17 cellular contexts compared by ENCODE assay signal in the genomic region with DNA sequence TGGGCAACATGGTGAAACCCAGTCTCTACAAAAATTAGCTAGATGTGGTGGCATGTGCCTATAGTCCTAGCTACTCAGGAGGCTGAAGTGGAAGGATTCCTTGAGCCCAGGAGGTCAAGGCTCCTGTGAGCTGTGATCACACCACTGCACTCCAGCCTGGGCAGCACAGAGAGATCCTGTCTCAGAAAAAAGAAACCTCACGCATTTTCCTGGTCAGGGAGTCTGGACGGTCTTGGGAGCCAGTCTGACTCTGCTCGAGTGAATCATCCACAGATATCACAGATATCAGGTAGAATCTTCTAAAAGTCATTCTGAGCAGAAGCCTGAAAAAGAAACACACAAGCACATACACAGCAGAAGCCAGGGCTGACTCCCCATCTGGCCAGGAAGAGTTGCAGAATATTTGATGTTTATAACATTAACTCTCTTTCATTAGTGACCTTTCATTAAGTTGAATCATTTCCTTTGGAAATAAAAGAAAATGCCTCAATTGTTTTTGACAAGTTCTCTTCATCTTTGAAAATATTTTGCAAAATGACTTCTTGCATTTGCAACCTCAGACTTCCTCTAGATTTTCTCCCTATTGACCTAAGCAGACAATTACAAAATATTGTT. TPM values are rescaled to one million over a fixed set of nuclear protein-coding genes. Genes with fewer than 3 reads are reported as not detected.
DNase-seq lines count a peak whose midpoint lies in the region; ATAC-seq and TF ChIP-seq lines count a peak whose summit lies in the region.
"Had no signal": no experiment of that assay in that cellular context is flagged by ENCODE, and none has a peak within 500 bp of the region (broad histone marks: within the 10 kb centered on the region; RNA-seq: fewer than 3 reads in every experiment).

No MANE protein-coding gene starts in this region.

- intact Hi-C loops in vagina (cut with DNase I) (no loop called here), Caco-2 (cut with micrococcal nuclease; ENCODE audit: unreplicated experiment) (no loop called here)

- no peak overlapping the region for H2AFZ ChIP-seq in SK-N-SH (ENCODE audit: low read depth)
- H2AFZ ChIP-seq: GM23338 had no signal

- DNase-seq in SK-N-SH: no peak
- DNase-seq in dermis blood vessel endothelial cell: peak; percentile 32
- DNase-seq in fibroblast of villous mesenchyme (ENCODE audit: low read depth): peak; percentile 48
- peak; percentile 40 to 64 for DNase-seq in vagina (ENCODE audit: extremely low spot score in 2 of 2)
- DNase-seq in NCI-H2081 treated with DMSO at 0.1 percent for 48 hours (lab: John Stamatoyannopoulos, UW): no peak
- DNase-seq in effector memory CD4-positive, alpha-beta T cell: no peak
- no peak for DNase-seq in Caco-2
- DNase-seq: AML-193; Calu3; CD8-positive, alpha-beta memory T cell; DMS 273 treated with DMSO at 0.1 percent for 48 hours; GDM1; H7 had no signal

- TF ChIP-seq CTCF in SK-N-SH (IDR thresholded peaks at IDR 0.05) (no peak), fibroblast of villous mesenchyme (IDR thresholded peaks at IDR 0.05; ENCODE audit: insufficient read depth, low read depth, low read length) (no peak), vagina (IDR thresholded peaks at IDR 0.05) (no peak), Caco-2 (IDR thresholded peaks at IDR 0.05; ENCODE audit: insufficient read depth in 1 of 2, low read depth in 1 of 2, low read length in 1 of 2, severe bottlenecking in 1 of 2, unreplicated experiment in 1 of 2) (no peak)

- H3K4me3 Mint-ChIP-seq in Caco-2 (ENCODE audit: unreplicated experiment): no peak overlapping the region
- H3K4me3 Mint-ChIP-seq: CD8-positive, alpha-beta memory T cell; GM23338 had no signal

- H3K4me1 ChIP-seq in SK-N-SH (ENCODE audit: control insufficient read depth in 1 of 2, insufficient read depth in 2 of 2, low read depth in 1 of 2, low read length in 1 of 2) (peaks cover 0 to 5% of the 10 kb centered on the region in 2 experiments; a peak in 1 of 4 replicates), vagina (no peaks in the 10 kb centered on the region), Caco-2 (no peaks in the 10 kb centered on the region)
- no peaks in the 10 kb centered on the region for H3K4me1 ChIP-seq in effector memory CD4-positive, alpha-beta T cell (ENCODE audit: control insufficient read depth, insufficient read depth, low read length, poor library complexity, severe bottlenecking)

- H3K27ac ChIP-seq in SK-N-SH (ENCODE audit: low read depth in 2 of 2, low read length in 1 of 2) (no peak overlapping the region), vagina (no peak overlapping the region)
- H3K27ac ChIP-seq in effector memory CD4-positive, alpha-beta T cell (ENCODE audit: insufficient read depth, low read length, poor library complexity, severe bottlenecking): no peak overlapping the region
- H3K27ac ChIP-seq: 22Rv1, BLaER1 had no signal

- H3K27me3 Mint-ChIP-seq in Caco-2 (ENCODE audit: insufficient read depth, unreplicated experiment): peaks cover 12% of the 10 kb centered on the region

- no peak for TF ChIP-seq POLR2A in vagina (IDR thresholded peaks at IDR 0.05)

- no peaks in the 10 kb centered on the region for H4K20me1 ChIP-seq in SK-N-SH (ENCODE audit: insufficient read depth)
- H4K20me1 ChIP-seq: BLaER1 had no signal

- H3K27ac Mint-ChIP-seq in Caco-2 (ENCODE audit: unreplicated experiment): no peak overlapping the region
- H3K27ac Mint-ChIP-seq: CD8-positive, alpha-beta memory T cell; GM23338 had no signal

- H3K27me3 ChIP-seq in SK-N-SH (ENCODE audit: insufficient read depth) (no peaks in the 10 kb centered on the region), vagina (no peaks in the 10 kb centered on the region), Caco-2 (replicated peaks; ENCODE audit: control insufficient read depth, insufficient read depth, low read length) (no peaks in the 10 kb centered on the region)
- no peaks in the 10 kb centered on the region for H3K27me3 ChIP-seq in effector memory CD4-positive, alpha-beta T cell (replicated peaks; ENCODE audit: control insufficient read depth, insufficient read depth, low read length, poor library complexity, severe bottlenecking)
- H3K27me3 ChIP-seq: BLaER1 had no signal

- CTCF ChIA-PET in SK-N-SH (lab: Yijun Ruan, JAX) (no interaction called here), Caco-2 (lab: Charles Lee) (no interaction called here)

- peaks cover 17% of the 10 kb centered on the region for H3K9me3 Mint-ChIP-seq in Caco-2 (ENCODE audit: unreplicated experiment)

- no peak overlapping the region for H3K9ac ChIP-seq in SK-N-SH
- H3K9ac ChIP-seq: BLaER1 had no signal

- H3K36me3 Mint-ChIP-seq in Caco-2 (ENCODE audit: insufficient read depth, unreplicated experiment): no peaks in the 10 kb centered on the region
- H3K36me3 Mint-ChIP-seq: CD8-positive, alpha-beta memory T cell had no signal

- H3F3A ChIP-seq in SK-N-SH (replicated peaks; ENCODE audit: insufficient read depth): no peaks in the 10 kb centered on the region

- no peak for TF ChIP-seq RAD21 in SK-N-SH (IDR thresholded peaks at IDR 0.05; ENCODE audit: low read length)

- no TSS peak for BruUV-seq in Caco-2 (replicated peaks; lab: Mats Ljungman, UMichigan)

- H3K9me3 ChIP-seq in SK-N-SH (no peaks in the 10 kb centered on the region), vagina (no peaks in the 10 kb centered on the region), Caco-2 (no peaks in the 10 kb centered on the region)
- H3K9me3 ChIP-seq in effector memory CD4-positive, alpha-beta T cell (ENCODE audit: control insufficient read depth, low read length): no peaks in the 10 kb centered on the region
- H3K9me3 ChIP-seq: BLaER1 had no signal

- 34% methylated on average over 3 of the region's 3 CpGs for WGBS in SK-N-SH (ENCODE audit: low lambda C conversion rate)

- no peak for TF ChIP-seq EP300 in SK-N-SH (IDR thresholded peaks at IDR 0.05; ENCODE audit: borderline replicate concordance in 1 of 2, low read depth in 1 of 2, low read length in 1 of 2)

- no peak overlapping the region for H3K4me3 ChIP-seq in SK-N-SH (ENCODE audit: low read depth in 2 of 2, low read length in 1 of 2)
- no peak overlapping the region for H3K4me3 ChIP-seq in fibroblast of villous mesenchyme (ENCODE audit: low read depth, low read length)
- H3K4me3 ChIP-seq in vagina: no peak overlapping the region
- H3K4me3 ChIP-seq in effector memory CD4-positive, alpha-beta T cell (ENCODE audit: insufficient read depth, low read depth, low read length, poor library complexity, severe bottlenecking): no peak overlapping the region
- no peak overlapping the region for H3K4me3 ChIP-seq in Caco-2 (ENCODE audit: low read depth, low read length)
- H3K4me3 ChIP-seq: BLaER1, GM23338 had no signal

- no peaks in the 10 kb centered on the region for H3K9me2 ChIP-seq in SK-N-SH

- no peak overlapping the region for H3K4me2 ChIP-seq in SK-N-SH
- H3K4me2 ChIP-seq: BLaER1, GM23338 had no signal

- H3K36me3 ChIP-seq in SK-N-SH (replicated peaks in 1 of 2; ENCODE audit: control insufficient read depth in 1 of 2, insufficient read depth in 2 of 2, low read length in 1 of 2) (no peaks in the 10 kb centered on the region), vagina (no peaks in the 10 kb centered on the region), Caco-2 (ENCODE audit: control insufficient read depth, insufficient read depth, low read length) (no peaks in the 10 kb centered on the region)
- H3K36me3 ChIP-seq in effector memory CD4-positive, alpha-beta T cell (ENCODE audit: control insufficient read depth, insufficient read depth, low read length): no peaks in the 10 kb centered on the region
- H3K36me3 ChIP-seq: BLaER1 had no signal

- peak; percentile 41 for ATAC-seq in SK-N-SH treated with all-trans-retinoic acid at 6 μM for 48 hours
- ATAC-seq: GM23338 had no signal

- no peaks in the 10 kb centered on the region for H3K79me2 ChIP-seq in SK-N-SH (ENCODE audit: insufficient read depth)

- POLR2A ChIA-PET in SK-N-SH (lab: Yijun Ruan, JAX): no interaction called here
- POLR2A ChIA-PET in Caco-2 (lab: Charles Lee): no interaction called here

- no peaks in the 10 kb centered on the region for H3K4me1 Mint-ChIP-seq in Caco-2 (ENCODE audit: low read depth, unreplicated experiment)
- H3K4me1 Mint-ChIP-seq: CD8-positive, alpha-beta memory T cell; GM23338 had no signal

TF ChIP-seq in SK-N-SH treated with all-trans-retinoic acid at 6 μM for 48 hours, 23 proteins besides CTCF, POLR2A, EP300 and RAD21 (continues in another document):
- TF ChIP-seq RARB (CRISPR knock-in tag; IDR thresholded peaks at IDR 0.05): no peak

TF ChIP-seq in SK-N-SH, 30 proteins besides CTCF, POLR2A, EP300 and RAD21 (continues in another document):
- TF ChIP-seq RFX5 (IDR thresholded peaks at IDR 0.05; ENCODE audit: low read length) (no peak), NRF1 (IDR thresholded peaks at IDR 0.05; ENCODE audit: low read depth, low read length) (no peak), NFIC (IDR thresholded peaks at IDR 0.05; ENCODE audit: borderline replicate concordance) (no peak)
- TF ChIP-seq, protein P1, sequence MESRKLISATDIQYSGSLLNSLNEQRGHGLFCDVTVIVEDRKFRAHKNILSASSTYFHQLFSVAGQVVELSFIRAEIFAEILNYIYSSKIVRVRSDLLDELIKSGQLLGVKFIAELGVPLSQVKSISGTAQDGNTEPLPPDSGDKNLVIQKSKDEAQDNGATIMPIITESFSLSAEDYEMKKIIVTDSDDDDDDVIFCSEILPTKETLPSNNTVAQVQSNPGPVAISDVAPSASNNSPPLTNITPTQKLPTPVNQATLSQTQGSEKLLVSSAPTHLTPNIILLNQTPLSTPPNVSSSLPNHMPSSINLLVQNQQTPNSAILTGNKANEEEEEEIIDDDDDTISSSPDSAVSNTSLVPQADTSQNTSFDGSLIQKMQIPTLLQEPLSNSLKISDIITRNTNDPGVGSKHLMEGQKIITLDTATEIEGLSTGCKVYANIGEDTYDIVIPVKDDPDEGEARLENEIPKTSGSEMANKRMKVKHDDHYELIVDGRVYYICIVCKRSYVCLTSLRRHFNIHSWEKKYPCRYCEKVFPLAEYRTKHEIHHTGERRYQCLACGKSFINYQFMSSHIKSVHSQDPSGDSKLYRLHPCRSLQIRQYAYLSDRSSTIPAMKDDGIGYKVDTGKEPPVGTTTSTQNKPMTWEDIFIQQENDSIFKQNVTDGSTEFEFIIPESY (IDR thresholded peaks at IDR 0.05; ENCODE audit: borderline replicate concordance, low read depth): no peak
- TF ChIP-seq, protein P2, sequence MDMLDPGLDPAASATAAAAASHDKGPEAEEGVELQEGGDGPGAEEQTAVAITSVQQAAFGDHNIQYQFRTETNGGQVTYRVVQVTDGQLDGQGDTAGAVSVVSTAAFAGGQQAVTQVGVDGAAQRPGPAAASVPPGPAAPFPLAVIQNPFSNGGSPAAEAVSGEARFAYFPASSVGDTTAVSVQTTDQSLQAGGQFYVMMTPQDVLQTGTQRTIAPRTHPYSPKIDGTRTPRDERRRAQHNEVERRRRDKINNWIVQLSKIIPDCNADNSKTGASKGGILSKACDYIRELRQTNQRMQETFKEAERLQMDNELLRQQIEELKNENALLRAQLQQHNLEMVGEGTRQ (IDR thresholded peaks at IDR 0.05; ENCODE audit: borderline replicate concordance, low read depth, low read length): no peak

RNA-seq across cellular contexts. Expression of a gene that starts 56.5 kb away (rescaled TPM):
- polyA plus RNA-seq in SK-N-SH (2012; rRNA removed): 9.2 and 11.7 TPM in 2 replicates
- polyA plus RNA-seq in SK-N-SH (2012; cell fraction: cytosol; rRNA removed): 12.4 and 16.0 TPM in 2 replicates
- 4.1 and 7.8 TPM in 2 replicates for polyA plus RNA-seq in SK-N-SH (2012; cell fraction: nucleus; rRNA removed)
- total RNA-seq in dermis blood vessel endothelial cell (4.6 and 8.1 TPM in 2 replicates), fibroblast of villous mesenchyme (10.0 and 12.1 TPM in 2 replicates), vagina (12.5 TPM), Caco-2 (2022) (19.2 and 25.0 TPM in 2 replicates)

Comparison
In these comparisons a context has a peak if more than half of its experiments do, and no peak if none do; other contexts are left out.
1. DNase-seq: peak in dermis blood vessel endothelial cell (single experiment), fibroblast of villous mesenchyme (single experiment) and vagina (2 of 2); none in SK-N-SH (single experiment), NCI-H2081 treated with DMSO at 0.1 percent for 48 hours (single experiment), effector memory CD4-positive, alpha-beta T cell (0 of 3) and Caco-2 (0 of 2).